ENCODE assay signal across 1 cellular context in genomic region chrX:21655901-21656586, GRCh38.
TF ChIP-seq lines count a peak whose summit lies in the region.

No MANE protein-coding gene starts in this region.

TF ChIP-seq in GM23338, 12 proteins besides CTCF, POLR2A, EP300 and RAD21 (continued from another document):
- TF ChIP-seq ETS1 (IDR thresholded peaks at IDR 0.05), result no peak
- TF ChIP-seq ZNF331 (CRISPR knock-in tag; IDR thresholded peaks at IDR 0.05; ENCODE audit: low read depth), result no peak
- no peak for TF ChIP-seq EZH2 (IDR thresholded peaks at IDR 0.05; ENCODE audit: low read depth, unreplicated experiment)
- TF ChIP-seq ZNF462 (CRISPR knock-in tag; IDR thresholded peaks at IDR 0.05), result no peak
- no peak for TF ChIP-seq POLR2AphosphoS5 (IDR thresholded peaks at IDR 0.05; ENCODE audit: low read depth)
- TF ChIP-seq EZH2phosphoT487 (IDR thresholded peaks at IDR 0.05; ENCODE audit: unreplicated experiment), result no peak
- no peak for TF ChIP-seq NANOG (IDR thresholded peaks at IDR 0.05; ENCODE audit: borderline replicate concordance)
